ENCODE assay signal across 15 cellular contexts in the genomic region with DNA sequence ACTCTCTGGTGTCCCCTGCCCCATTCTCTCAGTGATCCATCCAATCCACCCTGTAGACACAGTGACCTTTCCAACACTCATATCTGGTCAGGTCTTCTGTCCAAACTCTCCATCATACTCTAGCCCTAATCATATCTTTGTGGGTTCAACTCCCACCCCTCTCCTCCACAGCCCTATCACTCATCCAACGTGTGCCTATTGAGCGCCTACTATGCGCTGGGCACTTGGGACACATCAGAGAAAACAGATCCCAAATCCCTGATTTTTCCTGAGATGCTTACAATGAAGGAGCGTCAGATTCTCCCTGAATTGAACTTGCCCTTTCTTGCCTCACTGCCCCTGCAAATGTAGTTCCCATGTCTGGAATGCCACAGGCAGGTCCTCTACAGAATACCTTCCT. TPM values are rescaled to one million over a fixed set of nuclear protein-coding genes. Genes with fewer than 3 reads are reported as not detected.
DNase-seq lines count a peak whose midpoint lies in the region; ATAC-seq and TF ChIP-seq lines count a peak whose summit lies in the region.
"Had no signal": no experiment of that assay in that cellular context is flagged by ENCODE, and none has a peak within 500 bp of the region (broad histone marks: within the 10 kb centered on the region; RNA-seq: fewer than 3 reads in every experiment).

No MANE protein-coding gene starts in this region.

- no peak for DNase-seq in T-helper 2 cell treated with Interferon-gamma antibody and Interleukin-4, amounts not matched to agents 5 μg/mL and 100 μg/mL, for 36 hours (ENCODE audit: low spot score)
- no peak for DNase-seq in T-helper 2 cell
- DNase-seq in NB4 (ENCODE audit: low read depth): no peak
- DNase-seq in immature natural killer cell: no peak
- no peak for DNase-seq in NCI-H1105 (lab: John Stamatoyannopoulos, UW)
- DNase-seq: 8988T; activated CD4-positive, alpha-beta T cell treated with anti-CD3 and anti-CD28 coated beads for 1 hour; colonic mucosa; esophagus squamous epithelium; KBM-7; left ventricle myocardium superior; NCI-H2029; occipital lobe; small intestine had no signal

- no peak for TF ChIP-seq POLR2A in NB4 (IDR thresholded peaks at IDR 0.05; ENCODE audit: extremely low read depth, insufficient read length)

- peak overlapping the region; percentile 9 for H3K4me3 Mint-ChIP-seq in T-helper 2 cell treated with Interferon-gamma antibody and Interleukin-4, amounts not matched to agents 5 μg/mL and 100 μg/mL, for 36 hours
- peak overlapping the region; percentile 1 to 48 (median 2) for H3K4me3 Mint-ChIP-seq in immature natural killer cell

- peak overlapping the region; percentile 16 for H3K27ac Mint-ChIP-seq in T-helper 2 cell treated with Interferon-gamma antibody and Interleukin-4, amounts not matched to agents 5 μg/mL and 100 μg/mL, for 36 hours
- H3K27ac Mint-ChIP-seq in immature natural killer cell: peak overlapping the region; percentile 5 to 82 (median 38)

- H3K36me3 Mint-ChIP-seq in T-helper 2 cell treated with Interferon-gamma antibody and Interleukin-4, amounts not matched to agents 5 μg/mL and 100 μg/mL, for 36 hours (ENCODE audit: low read depth): peaks cover 28% of the 10 kb centered on the region
- peaks cover 0 to 6% (median 5%) of the 10 kb centered on the region in 3 donors for H3K36me3 Mint-ChIP-seq in immature natural killer cell

- H3K4me1 Mint-ChIP-seq in T-helper 2 cell treated with Interferon-gamma antibody and Interleukin-4, amounts not matched to agents 5 μg/mL and 100 μg/mL, for 36 hours (ENCODE audit: low read depth): peaks cover 17% of the 10 kb centered on the region
- H3K4me1 Mint-ChIP-seq in immature natural killer cell: peaks cover 9% of the 10 kb centered on the region in 2 donors

- no peaks in the 10 kb centered on the region for H3K27me3 Mint-ChIP-seq in T-helper 2 cell treated with Interferon-gamma antibody and Interleukin-4, amounts not matched to agents 5 μg/mL and 100 μg/mL, for 36 hours (ENCODE audit: low read depth)
- no peaks in the 10 kb centered on the region for H3K27me3 Mint-ChIP-seq in immature natural killer cell (ENCODE audit: low read depth in 3 of 3)

- peak overlapping the region; percentile 9 for H3K4me3 ChIP-seq in NB4 (ENCODE audit: low read depth, low read length)

- no peak for TF ChIP-seq CTCF in NB4 (IDR thresholded peaks at IDR 0.05; ENCODE audit: low read depth, low read length)

- no peak for ATAC-seq in HG03460 (IDR thresholded peaks at IDR 0.05; ENCODE audit: unreplicated experiment)
- ATAC-seq: left ventricle myocardium superior had no signal

- H3K9me3 Mint-ChIP-seq in T-helper 2 cell treated with Interferon-gamma antibody and Interleukin-4, amounts not matched to agents 5 μg/mL and 100 μg/mL, for 36 hours: no peaks in the 10 kb centered on the region
- no peaks in the 10 kb centered on the region for H3K9me3 Mint-ChIP-seq in immature natural killer cell

RNA-seq across cellular contexts. Expression of gene DCTPP1, which starts 1.8 kb away (rescaled TPM):
- 100 to 1,000 TPM in 1 of 3 donors, 10 to 100 TPM in 2; 64.5 to 101 (median 73.3) TPM for polyA plus RNA-seq in immature natural killer cell

RNA-seq across cellular contexts. Expression of gene SEPHS2, which starts 17.6 kb away (rescaled TPM):
- polyA plus RNA-seq in immature natural killer cell: 10 to 100 TPM; 63.6 to 92.2 (median 80.3) TPM

RNA-seq across cellular contexts. Expression of gene ZNF771, which starts 20.6 kb away (rescaled TPM):
- 1 to 10 TPM in 2 of 3 donors, not detected in 1; 2.8 to 3.2 TPM for polyA plus RNA-seq in immature natural killer cell

RNA-seq across cellular contexts. Expression of gene ZNF48, which starts 32.8 kb away (rescaled TPM):
- 1 to 10 TPM; 4.2 to 9.3 (median 5.7) TPM for polyA plus RNA-seq in immature natural killer cell

RNA-seq across cellular contexts. Expression of gene ITGAL, which starts 44.5 kb away (rescaled TPM):
- 100 to 1,000 TPM; 218 to 488 (median 238) TPM for polyA plus RNA-seq in immature natural killer cell
